In genomic region chr4:142307857-142308256, GRCh38 we compare ENCODE assay signal across 16 cellular contexts.
"Had no signal": no experiment of that assay in that cellular context is flagged by ENCODE, and none has a peak within 500 bp of the region (broad histone marks: within the 10 kb centered on the region; RNA-seq: fewer than 3 reads in every experiment).

No MANE protein-coding gene starts in this region.

- H3K4me1 ChIP-seq: adrenal gland, breast epithelium, parathyroid adenoma, suprapubic skin had no signal

- ATAC-seq: esophagus mucosa; natural killer cell treated with Interleukin-12 subunit alpha and Interleukin-12 subunit beta and Interleukin-15 and Interleukin-18, amount 100 ng/mL, for 72 hours; stimulated activated naive CD8-positive, alpha-beta T cell treated with anti-CD3 and anti-CD28 coated beads, Interleukin-15, amount 100 ng/mL, for 72 hours had no signal

- H3K9me3 ChIP-seq: adrenal gland, breast epithelium, suprapubic skin had no signal

- H3K27ac ChIP-seq: adrenal gland, breast epithelium, parathyroid adenoma, skin epidermis, suprapubic skin, WERI-Rb-1 had no signal

- H3K79me2 ChIP-seq: parathyroid adenoma had no signal

- H3K27me3 ChIP-seq: adrenal gland, breast epithelium, suprapubic skin had no signal

- DNase-seq: activated CD4-positive, alpha-beta T cell treated with anti-CD3 and anti-CD28 coated beads for 1 hour; activated CD4-positive, alpha-beta T cell treated with anti-CD3 and anti-CD28 coated beads, Interleukin-2, amount 50 U/mL, for 48 hours; activated gamma-delta T cell; cortex of kidney; mesendoderm; stimulated activated CD4-positive, alpha-beta T cell treated with anti-CD3 and anti-CD28 coated beads, Interleukin-4, amount 100 ng/mL, for 1 hour; stimulated activated naive CD8-positive, alpha-beta T cell treated with anti-CD3 and anti-CD28 coated beads, Interleukin-15, amount 100 ng/mL, for 72 hours; SW 1271; WERI-Rb-1 had no signal

- H3K9ac ChIP-seq: parathyroid adenoma had no signal

- H3K36me3 ChIP-seq: adrenal gland, breast epithelium, suprapubic skin, WERI-Rb-1 had no signal

- H2AFZ ChIP-seq: parathyroid adenoma had no signal

- H3K4me3 ChIP-seq: adrenal gland, breast epithelium, skin epidermis, suprapubic skin had no signal
